In genomic region chr19:47445937-47446402, GRCh38 we compare ENCODE assay signal across 1 cellular context.
A peak's percentile ranks its signal among the peaks of the same experiment; 100 is the strongest.
TF ChIP-seq lines count a peak whose summit lies in the region.

No MANE protein-coding gene starts in this region.

TF ChIP-seq in HEK293, 187 proteins besides CTCF, POLR2A, EP300 and RAD21 (continued from another document):
- TF ChIP-seq ZNF664 (tag by site-specific recombination; IDR thresholded peaks at IDR 0.05) (no peak), ZNF133 (tag by site-specific recombination; IDR thresholded peaks at IDR 0.05) (no peak), ZNF121 (tag by site-specific recombination; IDR thresholded peaks at IDR 0.05) (no peak), ZNF791 (tag by site-specific recombination; IDR thresholded peaks at IDR 0.05) (no peak), ZNF184 (tag by site-specific recombination; IDR thresholded peaks at IDR 0.05) (no peak), ZNF2 (tag by site-specific recombination; IDR thresholded peaks at IDR 0.05) (no peak), ZEB2 (tag by site-specific recombination; IDR thresholded peaks at IDR 0.05) (no peak), ZBTB48 (tag by site-specific recombination; IDR thresholded peaks at IDR 0.05) (no peak), ZNF169 (tag by site-specific recombination; IDR thresholded peaks at IDR 0.05) (no peak), ZNF202 (tag by site-specific recombination; IDR thresholded peaks at IDR 0.05; ENCODE audit: borderline replicate concordance) (no peak), ZNF398 (tag by site-specific recombination; IDR thresholded peaks at IDR 0.05) (peak; percentile 94), ZNF521 (tag by site-specific recombination; IDR thresholded peaks at IDR 0.05) (no peak), ZNF704 (tag by site-specific recombination; IDR thresholded peaks at IDR 0.05) (no peak), SP3 (tag by site-specific recombination; IDR thresholded peaks at IDR 0.05) (peak; percentile 80), IKZF3 (tag by site-specific recombination; IDR thresholded peaks at IDR 0.05) (no peak), KLF1 (tag by site-specific recombination; IDR thresholded peaks at IDR 0.05) (peak; percentile 51; the same call in 1 of the 2 replicates), ZNF26 (tag by site-specific recombination; IDR thresholded peaks at IDR 0.05) (no peak), ZBTB21 (tag by site-specific recombination; IDR thresholded peaks at IDR 0.05) (no peak), ZNF18 (tag by site-specific recombination; IDR thresholded peaks at IDR 0.05) (no peak), ZBTB17 (tag by site-specific recombination; IDR thresholded peaks at IDR 0.05) (peak; percentile 63)
